In the genomic region with DNA sequence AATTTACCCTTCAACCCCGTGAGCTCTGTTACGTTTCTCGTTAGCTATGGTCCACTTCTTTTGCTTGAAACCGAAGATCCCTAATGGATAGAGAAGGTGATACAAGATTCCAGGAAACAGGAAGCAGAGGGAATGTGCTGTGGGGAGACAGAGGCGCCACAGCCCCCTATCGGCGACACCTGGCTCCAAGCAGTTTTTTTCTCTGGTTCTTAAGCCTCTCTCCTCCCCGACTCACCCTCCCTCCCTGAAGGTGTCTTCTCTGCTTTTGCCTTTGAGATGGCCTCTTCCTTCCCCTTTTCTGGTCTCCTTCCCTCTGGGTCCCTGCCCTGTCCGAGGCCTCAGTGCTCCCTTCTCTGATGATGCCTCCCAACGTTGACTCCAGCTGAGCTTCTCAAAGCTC, we compare ENCODE assay signal across 10 cellular contexts. TPM values are rescaled to one million over a fixed set of nuclear protein-coding genes. Genes with fewer than 3 reads are reported as not detected.
DNase-seq lines count a peak whose midpoint lies in the region; ATAC-seq, FAIRE-seq and TF ChIP-seq lines count a peak whose summit lies in the region.
"Had no signal": no experiment of that assay in that cellular context is flagged by ENCODE, and none has a peak within 500 bp of the region (broad histone marks: within the 10 kb centered on the region; RNA-seq: fewer than 3 reads in every experiment).

No MANE protein-coding gene starts in this region.

- H3K9me3 ChIP-seq in HepG2 (ENCODE audit: low read length), result no peaks in the 10 kb centered on the region
- H3K9me3 ChIP-seq: heart left ventricle had no signal

- H3K9ac ChIP-seq in HepG2 (ENCODE audit: insufficient read depth, low read depth, low read length), result no peak overlapping the region

- H3K4me3 Mint-ChIP-seq in WTC11 (no peak overlapping the region), memory B cell (peak overlapping the region; percentile 65)

- peak; percentile 40; the same call in 1 of the 2 replicates for TF ChIP-seq CTCF in GM12875 (IDR thresholded peaks at IDR 0.05; ENCODE audit: borderline replicate concordance, insufficient read depth, low read depth, low read length)
- no peak for TF ChIP-seq CTCF in WTC11 (IDR thresholded peaks at IDR 0.05)
- no peak for TF ChIP-seq CTCF in HepG2 (CRISPR knock-in tag; IDR thresholded peaks at IDR 0.05)

- in situ Hi-C loops in HepG2 (cut with HindIII; ENCODE audit: extremely low pct_ligation_motif_present, low pct_unique_long_range_greater_than_20kb), result no loop called here

- TF ChIP-seq RAD21 in HepG2 (CRISPR knock-in tag; IDR thresholded peaks at IDR 0.05), result no peak

- H3K4me3 ChIP-seq in GM12875 (ENCODE audit: low read depth, low read length), result no peak overlapping the region
- H3K4me3 ChIP-seq in HepG2 (replicated peaks in 1 of 3; ENCODE audit: insufficient read depth in 1 of 3, low read depth in 2 of 3, low read length in 3 of 3), result no peak overlapping the region
- H3K4me3 ChIP-seq: heart left ventricle had no signal

- POLR2A ChIA-PET in WTC11 (lab: Charles Lee) (no interaction called here), HepG2 (lab: Yijun Ruan, JAX) (no interaction called here)

- H3K4me1 Mint-ChIP-seq in WTC11 (peaks cover 24% of the 10 kb centered on the region), memory B cell (peaks cover 27% of the 10 kb centered on the region)

- no peak overlapping the region for H3K27ac ChIP-seq in HepG2 (ENCODE audit: extremely low read length, insufficient read depth, low read length)

- no peaks in the 10 kb centered on the region for H4K20me1 ChIP-seq in HepG2 (ENCODE audit: insufficient read depth, low read length)

- no peak for TF ChIP-seq POLR2A in HepG2 (IDR thresholded peaks at IDR 0.05; ENCODE audit: insufficient read depth in 1 of 2, low read depth in 2 of 2, low read length in 2 of 2)

- no peak for FAIRE-seq in HepG2 (lab: Jason Lieb, UNC)

- no TSS peak for BruUV-seq in HepG2 (replicated peaks; lab: Mats Ljungman, UMichigan)

- DNase-seq in CD1c-positive myeloid dendritic cell (ENCODE audit: extremely low spot score) (peak; percentile 55), WTC11 (ENCODE audit: low spot score) (no peak), memory B cell (ENCODE audit: low spot score in 2 of 2) (no peak), HepG2 (ENCODE audit: low spot score) (no peak)
- DNase-seq: DMS79 treated with DMSO at 0.1 percent for 48 hours, HCEC 1CT, heart left ventricle had no signal

- H3K36me3 Mint-ChIP-seq in WTC11 (no peaks in the 10 kb centered on the region), memory B cell (peaks cover 2% of the 10 kb centered on the region)

- TF ChIP-seq EP300 in HepG2 (IDR thresholded peaks at IDR 0.05; ENCODE audit: low read depth in 2 of 2, low read length in 2 of 2) (no peak), HepG2 (CRISPR knock-in tag; IDR thresholded peaks at IDR 0.05; ENCODE audit: borderline replicate concordance) (no peak)

- H3K27ac Mint-ChIP-seq in WTC11 (no peak overlapping the region), memory B cell (no peak overlapping the region)

- no peaks in the 10 kb centered on the region for H3K4me1 ChIP-seq in HepG2 (ENCODE audit: insufficient read depth, low read length)

- H3K27me3 Mint-ChIP-seq in WTC11 (ENCODE audit: low read depth) (peaks cover 10% of the 10 kb centered on the region), memory B cell (peaks cover 27% of the 10 kb centered on the region)

- WGBS in HepG2 (ENCODE audit: low lambda C conversion rate), result 41% methylated on average over 10 of the region's 10 CpGs

- peak; percentile 48; the same call in 1 of the 2 replicates for ATAC-seq in WTC11
- ATAC-seq in memory B cell (ENCODE audit: low read depth), result no peak
- no peak for ATAC-seq in HepG2
- no peak for ATAC-seq in GM19397 (IDR thresholded peaks at IDR 0.05; ENCODE audit: unreplicated experiment)
- ATAC-seq in esophagus mucosa, result no peak

- H3K27me3 ChIP-seq in HepG2 (ENCODE audit: control insufficient read depth in 1 of 2, insufficient read depth in 2 of 2, low read length in 2 of 2), result peaks cover 2 to 49% of the 10 kb centered on the region in 2 experiments; a peak in 3 of 5 replicates

- no peaks in the 10 kb centered on the region for H3K36me3 ChIP-seq in HepG2 (replicated peaks in 1 of 2; ENCODE audit: control insufficient read depth in 1 of 2, insufficient read depth in 2 of 2, low read length in 2 of 2)
- H3K36me3 ChIP-seq: heart left ventricle had no signal

- H3K4me2 ChIP-seq in HepG2 (ENCODE audit: low read depth, low read length), result no peak overlapping the region

- CTCF ChIA-PET in WTC11 (lab: Charles Lee) (interaction anchor here (0.9 to 1.6 kb wide), 4 partner anchors 16 to 218 kb away, joined by 3 to 9 read pairs (median 5); no protein-coding TSS in a partner anchor), HepG2 (lab: Yijun Ruan, JAX; ENCODE audit: low intra/inter-chr PET ratio, low total read pairs) (no interaction called here)

- no peak overlapping the region for H2AFZ ChIP-seq in HepG2 (ENCODE audit: low read length)

- no peaks in the 10 kb centered on the region for H3K79me2 ChIP-seq in HepG2 (ENCODE audit: insufficient read depth, low read length)

- intact Hi-C loops in HepG2 (cut with micrococcal nuclease; ENCODE audit: unreplicated experiment), result no loop called here

- H3K9me3 Mint-ChIP-seq in WTC11 (no peaks in the 10 kb centered on the region), memory B cell (no peaks in the 10 kb centered on the region)

TF ChIP-seq in HepG2, 621 proteins besides CTCF, POLR2A, EP300 and RAD21 (continues in another document):
- no peak for TF ChIP-seq FOSL2 (CRISPR knock-in tag; IDR thresholded peaks at IDR 0.05)
- no peak for TF ChIP-seq IKZF4 (CRISPR knock-in tag; IDR thresholded peaks at IDR 0.05; ENCODE audit: borderline replicate concordance, low read depth, not compliant biosample characterization)
- no peak for TF ChIP-seq HMGA1 (CRISPR knock-in tag; conservative IDR thresholded peaks at IDR 0.05)
- no peak for TF ChIP-seq JUND (CRISPR knock-in tag; IDR thresholded peaks at IDR 0.05)
- TF ChIP-seq ZNF3 (CRISPR knock-in tag; IDR thresholded peaks at IDR 0.05), result no peak
- no peak for TF ChIP-seq ZBTB7A (CRISPR knock-in tag; IDR thresholded peaks at IDR 0.05)
- no peak for TF ChIP-seq ZNF709 (CRISPR knock-in tag; IDR thresholded peaks at IDR 0.05)

RNA-seq across cellular contexts. Expression of gene APOBEC3A, which starts 14.2 kb away (rescaled TPM):
- not detected in 3 replicates for total RNA-seq in WTC11 (2021)
- total RNA-seq in HepG2 (2016; rRNA removed; fragmentation: Illumina TruSeq; extraction: Trizol), result not detected in 2 replicates
- total RNA-seq in HepG2 (2016; cell fraction: cytosol; rRNA removed; fragmentation: Illumina TruSeq; extraction: Trizol; ENCODE audit: low read depth), result not detected in 2 replicates
- total RNA-seq in HepG2 (2016; cell fraction: insoluble cytoplasmic fraction; rRNA removed; fragmentation: Illumina TruSeq; extraction: Trizol), result not detected in 2 replicates
- total RNA-seq in HepG2 (2016; cell fraction: membrane; rRNA removed; fragmentation: Illumina TruSeq; extraction: Trizol), result not detected in 2 replicates
- total RNA-seq in HepG2 (2016; cell fraction: nucleus; rRNA removed; fragmentation: Illumina TruSeq; extraction: Trizol), result not detected in 2 replicates
- polyA plus RNA-seq in HepG2 (2011; rRNA removed), result not detected in 2 replicates
- not detected in 2 replicates for polyA plus RNA-seq in HepG2 (2011; cell fraction: cytosol; rRNA removed)
- not detected in 2 replicates for polyA plus RNA-seq in HepG2 (2011; cell fraction: nucleus; rRNA removed)
- polyA plus RNA-seq in HepG2 (2012), result not detected in 2 replicates
- not detected in 2 replicates for polyA plus RNA-seq in HepG2 (2016; cell fraction: cytosol; fragmentation: Illumina TruSeq; extraction: Trizol; ENCODE audit: low read depth)
- polyA plus RNA-seq in HepG2 (2016; cell fraction: insoluble cytoplasmic fraction; fragmentation: Illumina TruSeq; extraction: Trizol; ENCODE audit: low read depth), result not detected in 2 replicates
- polyA plus RNA-seq in HepG2 (2016; cell fraction: membrane; fragmentation: Illumina TruSeq; extraction: Trizol; ENCODE audit: low read depth), result not detected in 2 replicates
- not detected in 2 replicates for polyA plus RNA-seq in HepG2 (2016; cell fraction: nucleus; fragmentation: Illumina TruSeq; extraction: Trizol; ENCODE audit: insufficient read depth, low read depth)
- polyA minus RNA-seq in HepG2 (2011; rRNA and poly(A)+ RNA removed; ENCODE audit: low replicate concordance), result not detected in 2 replicates
- polyA minus RNA-seq in HepG2 (2011; cell fraction: cytosol; rRNA and poly(A)+ RNA removed), result not detected in 2 replicates
- polyA minus RNA-seq in HepG2 (2011; cell fraction: nucleus; rRNA and poly(A)+ RNA removed), result not detected in 2 replicates
- total RNA-seq in esophagus mucosa, result 5.3 TPM

RNA-seq across cellular contexts. Expression of gene APOBEC3B, which starts 39.0 kb away (rescaled TPM):
- total RNA-seq in WTC11 (2021), result 4.0 to 7.5 TPM (median 6.4 TPM) in 3 replicates
- 8.8 and 13.9 TPM in 2 replicates for total RNA-seq in HepG2 (2016; rRNA removed; fragmentation: Illumina TruSeq; extraction: Trizol)
- 1.5 and 2.7 TPM in 2 replicates for total RNA-seq in HepG2 (2016; cell fraction: cytosol; rRNA removed; fragmentation: Illumina TruSeq; extraction: Trizol; ENCODE audit: low read depth)
- total RNA-seq in HepG2 (2016; cell fraction: insoluble cytoplasmic fraction; rRNA removed; fragmentation: Illumina TruSeq; extraction: Trizol), result 8.7 and 13.4 TPM in 2 replicates
- 3.5 and 3.8 TPM in 2 replicates for total RNA-seq in HepG2 (2016; cell fraction: membrane; rRNA removed; fragmentation: Illumina TruSeq; extraction: Trizol)
- total RNA-seq in HepG2 (2016; cell fraction: nucleus; rRNA removed; fragmentation: Illumina TruSeq; extraction: Trizol), result 4.5 and 4.8 TPM in 2 replicates
- 4.3 and 6.7 TPM in 2 replicates for polyA plus RNA-seq in HepG2 (2011; rRNA removed)
- 7.1 and 9.4 TPM in 2 replicates for polyA plus RNA-seq in HepG2 (2011; cell fraction: cytosol; rRNA removed)
- polyA plus RNA-seq in HepG2 (2011; cell fraction: nucleus; rRNA removed), result 2.7 and 3.5 TPM in 2 replicates
- polyA plus RNA-seq in HepG2 (2012), result 2.1 and 7.1 TPM in 2 replicates
- 3.0 and 3.6 TPM in 2 replicates for polyA plus RNA-seq in HepG2 (2016; cell fraction: cytosol; fragmentation: Illumina TruSeq; extraction: Trizol; ENCODE audit: low read depth)
- polyA plus RNA-seq in HepG2 (2016; cell fraction: insoluble cytoplasmic fraction; fragmentation: Illumina TruSeq; extraction: Trizol; ENCODE audit: low read depth), result 20.9 and 21.9 TPM in 2 replicates
- polyA plus RNA-seq in HepG2 (2016; cell fraction: membrane; fragmentation: Illumina TruSeq; extraction: Trizol; ENCODE audit: low read depth), result 3.2 and 4.1 TPM in 2 replicates
- 9.6 and 11.7 TPM in 2 replicates for polyA plus RNA-seq in HepG2 (2016; cell fraction: nucleus; fragmentation: Illumina TruSeq; extraction: Trizol; ENCODE audit: insufficient read depth, low read depth)
- 9.8 and 29.9 TPM in 2 replicates for polyA minus RNA-seq in HepG2 (2011; rRNA and poly(A)+ RNA removed; ENCODE audit: low replicate concordance)
- polyA minus RNA-seq in HepG2 (2011; cell fraction: cytosol; rRNA and poly(A)+ RNA removed), result 3.8 and 5.0 TPM in 2 replicates
- polyA minus RNA-seq in HepG2 (2011; cell fraction: nucleus; rRNA and poly(A)+ RNA removed), result 1.2 and 1.6 TPM in 2 replicates
- total RNA-seq in esophagus mucosa, result 5.0 TPM
